ENCODE assay signal across 19 cellular contexts in genomic region chr4:168773388-168774195, GRCh38.
DNase-seq lines count a peak whose midpoint lies in the region; ATAC-seq and TF ChIP-seq lines count a peak whose summit lies in the region.
"Had no signal": no experiment of that assay in that cellular context is flagged by ENCODE, and none has a peak within 500 bp of the region (broad histone marks: within the 10 kb centered on the region; RNA-seq: fewer than 3 reads in every experiment).

No MANE protein-coding gene starts in this region.

- H3K27me3 ChIP-seq in heart left ventricle (no peaks in the 10 kb centered on the region), mesenchymal stem cell (ENCODE audit: control insufficient read depth in 1 of 2, insufficient read depth in 1 of 2, low read length in 2 of 2) (no peaks in the 10 kb centered on the region), smooth muscle cell (ENCODE audit: low read depth) (no peaks in the 10 kb centered on the region)
- H3K27me3 ChIP-seq: BE2C had no signal

- no peaks in the 10 kb centered on the region for H3K27me3 Mint-ChIP-seq in chondrocyte (ENCODE audit: low read depth)

- no peaks in the 10 kb centered on the region for H3K79me1 ChIP-seq in mesenchymal stem cell (replicated peaks; ENCODE audit: low read length, poor library complexity, severe bottlenecking)

- no peak for TF ChIP-seq CTCF in chondrocyte (IDR thresholded peaks at IDR 0.05)
- TF ChIP-seq CTCF in heart left ventricle (IDR thresholded peaks at IDR 0.05) = no peak
- TF ChIP-seq CTCF in smooth muscle cell (IDR thresholded peaks at IDR 0.05; ENCODE audit: borderline replicate concordance, insufficient read depth, poor library complexity, severe bottlenecking) = no peak

- H4K91ac ChIP-seq in mesenchymal stem cell (ENCODE audit: low read length) = no peak overlapping the region

- H3K9me3 ChIP-seq in heart left ventricle (peaks cover 0 to 21% (median 11%) of the 10 kb centered on the region in 12 donors), mesenchymal stem cell (ENCODE audit: control insufficient read depth, low read length) (peaks cover 14% of the 10 kb centered on the region), smooth muscle cell (replicated peaks; ENCODE audit: low read depth) (peaks cover 13% of the 10 kb centered on the region)
- H3K9me3 ChIP-seq: BE2C had no signal

- H3K23ac ChIP-seq in mesenchymal stem cell (ENCODE audit: low read length in 2 of 2) = no peak overlapping the region

- H3K9ac ChIP-seq in mesenchymal stem cell (ENCODE audit: low read length) (no peak overlapping the region), smooth muscle cell (ENCODE audit: low read depth) (no peak overlapping the region)
- H3K9ac ChIP-seq: SK-N-SH had no signal

- H2BK12ac ChIP-seq in mesenchymal stem cell (ENCODE audit: low read length in 2 of 2) = no peak overlapping the region

- H3K4me1 ChIP-seq in heart left ventricle = peaks cover 0 to 51% (median 27%) of the 10 kb centered on the region in 12 donors
- peaks cover 3% of the 10 kb centered on the region for H3K4me1 ChIP-seq in mesenchymal stem cell (ENCODE audit: control insufficient read depth, insufficient read depth, low read depth, low read length)
- no peaks in the 10 kb centered on the region for H3K4me1 ChIP-seq in smooth muscle cell (ENCODE audit: low read depth)
- H3K4me1 ChIP-seq: BE2C, HAP-1 had no signal

- H3K4me2 ChIP-seq in mesenchymal stem cell (ENCODE audit: low read length, poor library complexity, severe bottlenecking) (no peak overlapping the region), smooth muscle cell (no peak overlapping the region)
- H3K4me2 ChIP-seq: PC-9, SK-N-SH had no signal

- H2AFZ ChIP-seq in mesenchymal stem cell (ENCODE audit: low read depth, low read length) (no peak overlapping the region), smooth muscle cell (ENCODE audit: low read depth) (no peak overlapping the region)
- H2AFZ ChIP-seq: PC-9 had no signal

- intact Hi-C loops in heart left ventricle (cut with DNase I) = loop anchor here in 2 of 10 donors (5.0 to 10.0 kb wide), 2 partner anchors 61 kb away; no protein-coding TSS in a partner anchor

- H3K4ac ChIP-seq in mesenchymal stem cell (ENCODE audit: low read depth in 1 of 2, low read length in 2 of 2) = no peak overlapping the region

- no peak overlapping the region for H4K8ac ChIP-seq in mesenchymal stem cell (ENCODE audit: low read length)

- DNase-seq in chondrocyte (ENCODE audit: low spot score) (no peak), heart left ventricle (peak in 2 of 5 donors; percentile 41 to 63), mesenchymal stem cell (no peak), smooth muscle cell (lab: John Stamatoyannopoulos, UW; ENCODE audit: unreplicated experiment) (no peak), NCI-H1417 treated with DMSO at 0.1 percent for 48 hours (lab: John Stamatoyannopoulos, UW) (no peak), COLO829 (ENCODE audit: low spot score) (no peak)
- DNase-seq: BE2C; CD8-positive, alpha-beta T cell; DMS79 treated with DMSO at 0.1 percent for 48 hours; NCI-H1436 treated with DMSO at 0.1 percent for 48 hours; NCI-H2081 treated with DMSO at 0.1 percent for 48 hours; NCI-H510A treated with DMSO at 0.1 percent for 48 hours; NCI-H82; PC-9; SK-N-SH had no signal

- peaks cover 12% of the 10 kb centered on the region for H3K9me3 Mint-ChIP-seq in chondrocyte (ENCODE audit: low read depth)

- no peak overlapping the region for H2BK5ac ChIP-seq in mesenchymal stem cell (ENCODE audit: low read depth, low read length, poor library complexity, severe bottlenecking)

- H3K36me3 ChIP-seq in heart left ventricle (no peaks in the 10 kb centered on the region), mesenchymal stem cell (ENCODE audit: control insufficient read depth in 1 of 2, insufficient read depth in 2 of 2, low read depth in 1 of 2, low read length in 2 of 2) (no peaks in the 10 kb centered on the region), smooth muscle cell (ENCODE audit: low read depth) (peaks cover 8% of the 10 kb centered on the region)
- H3K36me3 ChIP-seq: BE2C, HAP-1 had no signal

- H2AK5ac ChIP-seq in mesenchymal stem cell (ENCODE audit: low read length, severe bottlenecking) = no peak overlapping the region

- H3K27ac ChIP-seq in heart left ventricle (peak overlapping the region in 8 of 12 donors; percentile 9 to 70 (median 42)), mesenchymal stem cell (ENCODE audit: low read length, poor library complexity, severe bottlenecking) (no peak overlapping the region), smooth muscle cell (ENCODE audit: low read depth) (peak overlapping the region; percentile 94)
- H3K27ac ChIP-seq: PC-9 had no signal

- H3K4me3 ChIP-seq in heart left ventricle = peak overlapping the region in 1 of 12 donors; percentile 18
- H3K4me3 ChIP-seq in mesenchymal stem cell (ENCODE audit: insufficient read depth in 1 of 2, low read depth in 1 of 2, low read length in 2 of 2) = no peak overlapping the region
- H3K4me3 ChIP-seq in smooth muscle cell = no peak overlapping the region
- H3K4me3 ChIP-seq: HAP-1, K562, PC-9 had no signal

- H3K18ac ChIP-seq in mesenchymal stem cell (ENCODE audit: low read depth in 1 of 2, low read length in 2 of 2) = no peak overlapping the region

- peak overlapping the region; percentile 84 for H2BK15ac ChIP-seq in mesenchymal stem cell (ENCODE audit: low read depth, poor library complexity, severe bottlenecking)

- no peak for TF ChIP-seq POLR2A in heart left ventricle (IDR thresholded peaks at IDR 0.05)

- peak; percentile 32 to 73 (median 59) for ATAC-seq in heart left ventricle
- ATAC-seq in HG03135 (IDR thresholded peaks at IDR 0.05; ENCODE audit: unreplicated experiment) = no peak
- no peak for ATAC-seq in HG03439 (IDR thresholded peaks at IDR 0.05; ENCODE audit: unreplicated experiment)
- ATAC-seq: CD8-positive, alpha-beta T cell; K562 had no signal

- H3K4me3 Mint-ChIP-seq in chondrocyte (ENCODE audit: unreplicated experiment) = no peak overlapping the region
- H3K4me3 Mint-ChIP-seq: CD8-positive, alpha-beta T cell had no signal

- no peak overlapping the region for H3K14ac ChIP-seq in mesenchymal stem cell (ENCODE audit: low read length in 2 of 2)

- peaks cover 71% of the 10 kb centered on the region for H3K4me1 Mint-ChIP-seq in chondrocyte (ENCODE audit: low read depth)

- peak overlapping the region; percentile 49 for H3K27ac Mint-ChIP-seq in chondrocyte (ENCODE audit: unreplicated experiment)
- H3K27ac Mint-ChIP-seq: CD8-positive, alpha-beta T cell had no signal

- H3K36me3 Mint-ChIP-seq in chondrocyte (ENCODE audit: low read depth) = peaks cover 32% of the 10 kb centered on the region
- H3K36me3 Mint-ChIP-seq: CD8-positive, alpha-beta T cell had no signal

- H3F3A ChIP-seq in smooth muscle cell (ENCODE audit: low read depth) = peaks cover 27% of the 10 kb centered on the region

- 23 to 31% (median 27%) methylated on average over 12 of the region's 12 CpGs for WGBS in heart left ventricle, 4 donors
- WGBS in mesenchymal stem cell = 97% methylated on average over 10 of the region's 12 CpGs
- 95% methylated on average over 12 of the region's 12 CpGs for WGBS in smooth muscle cell (ENCODE audit: low lambda C conversion rate)

- no peaks in the 10 kb centered on the region for H4K20me1 ChIP-seq in smooth muscle cell (ENCODE audit: low read depth)

- H3K79me2 ChIP-seq in smooth muscle cell (ENCODE audit: low read depth) = peaks cover 74% of the 10 kb centered on the region

- no peak overlapping the region for H2BK120ac ChIP-seq in mesenchymal stem cell (ENCODE audit: low read depth, low read length)

Comparison
In these comparisons a context has a peak if more than half of its experiments do, and no peak if none do; other contexts are left out.
1. ATAC-seq: peak in heart left ventricle (4 of 4); none in HG03135 (single experiment) and HG03439 (single experiment).